Comparison of ENCODE assay signal across 8 cellular contexts in the genomic region with DNA sequence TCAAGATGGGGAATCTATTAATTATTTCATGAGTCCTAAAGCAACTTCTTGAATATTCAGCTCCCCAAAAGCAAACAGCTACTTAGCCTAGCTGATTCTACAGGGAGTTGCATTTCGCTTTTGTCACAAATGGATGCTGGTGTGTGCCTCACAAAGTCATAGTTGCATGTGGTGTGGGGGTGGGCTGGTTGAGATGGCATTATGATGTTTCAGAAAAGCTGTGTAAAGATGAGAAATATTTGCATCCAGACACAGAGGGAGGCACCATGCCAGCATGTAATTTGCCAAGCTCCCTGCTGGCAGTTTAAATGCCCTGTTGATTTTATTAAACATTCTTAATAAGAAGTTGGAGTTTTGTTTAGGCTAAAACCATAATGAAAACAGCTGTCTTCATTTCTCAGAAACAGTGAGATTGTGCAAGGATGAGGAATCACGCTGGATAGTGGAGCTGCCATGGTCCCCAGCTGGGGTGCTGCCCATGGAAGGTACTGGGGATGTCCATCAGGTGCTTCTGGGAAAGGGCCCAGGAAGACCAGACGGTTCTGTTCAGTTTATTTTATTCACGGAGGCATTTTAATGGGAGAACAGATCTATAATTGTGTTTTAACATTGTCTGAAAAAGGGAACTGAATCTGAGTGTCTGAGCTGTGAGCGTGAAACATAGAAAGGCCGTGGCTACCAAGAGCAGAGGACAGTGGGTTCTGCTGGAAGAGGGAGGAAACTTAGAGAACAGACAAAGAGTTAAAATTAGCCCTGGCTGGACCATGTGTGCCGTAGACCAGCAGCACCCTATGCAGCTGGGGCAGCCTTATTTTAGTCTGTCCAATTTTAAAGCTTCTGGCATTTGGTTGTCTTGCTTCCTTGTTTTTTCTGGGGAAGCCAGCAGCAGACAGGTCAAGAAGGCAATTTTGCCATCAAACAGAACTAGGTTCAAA.
DNase-seq lines count a peak whose midpoint lies in the region; ATAC-seq lines count a peak whose summit lies in the region.

No MANE protein-coding gene starts in this region.

- peak overlapping the region; percentile 52 for H3K4me3 Mint-ChIP-seq in T-helper 17 cell
- H3K4me3 Mint-ChIP-seq in natural killer cell treated with Interleukin-12 subunit alpha and Interleukin-12 subunit beta and Interleukin-15 and Interleukin-18, amount 100 ng/mL, for 72 hours, result no peak overlapping the region

- H3K9me3 ChIP-seq in T-helper 17 cell (ENCODE audit: control insufficient read depth, low read length, poor library complexity, severe bottlenecking) (no peaks in the 10 kb centered on the region), GM23248 (ENCODE audit: low read depth) (no peaks in the 10 kb centered on the region)

- no peaks in the 10 kb centered on the region for H3K9me2 ChIP-seq in GM23248 (ENCODE audit: insufficient read depth)

- no peak for DNase-seq in T-helper 17 cell
- peak; percentile 64 for DNase-seq in posterior vena cava (ENCODE audit: low spot score)
- no peak for DNase-seq in superior temporal gyrus (ENCODE audit: extremely low spot score)
- DNase-seq in natural killer cell treated with Interleukin-12 subunit alpha and Interleukin-12 subunit beta and Interleukin-15 and Interleukin-18, amount 100 ng/mL, for 72 hours (ENCODE audit: low spot score), result no peak
- DNase-seq in GM23248, result no peak

- no peaks in the 10 kb centered on the region for H3K27me3 Mint-ChIP-seq in T-helper 17 cell
- H3K27me3 Mint-ChIP-seq in natural killer cell treated with Interleukin-12 subunit alpha and Interleukin-12 subunit beta and Interleukin-15 and Interleukin-18, amount 100 ng/mL, for 72 hours, result no peaks in the 10 kb centered on the region

- ATAC-seq in GM18867 (IDR thresholded peaks at IDR 0.05; ENCODE audit: unreplicated experiment), result peak; percentile 68
- peak; percentile 92 for ATAC-seq in HG02885 (IDR thresholded peaks at IDR 0.05; ENCODE audit: poor library complexity, unreplicated experiment)
- no peak for ATAC-seq in T-helper 17 cell
- no peak for ATAC-seq in natural killer cell treated with Interleukin-12 subunit alpha and Interleukin-12 subunit beta and Interleukin-15 and Interleukin-18, amount 100 ng/mL, for 72 hours
- ATAC-seq in HG03439 (IDR thresholded peaks at IDR 0.05; ENCODE audit: unreplicated experiment), result no peak

- H3K27ac Mint-ChIP-seq in T-helper 17 cell, result peak overlapping the region; percentile 14
- no peak overlapping the region for H3K27ac Mint-ChIP-seq in natural killer cell treated with Interleukin-12 subunit alpha and Interleukin-12 subunit beta and Interleukin-15 and Interleukin-18, amount 100 ng/mL, for 72 hours

- H3K9ac ChIP-seq in GM23248, result no peak overlapping the region

- no peaks in the 10 kb centered on the region for H4K20me1 ChIP-seq in GM23248 (ENCODE audit: insufficient read depth)

- in situ Hi-C loops in GM23248 (cut with MboI), result no loop called here

- H2AFZ ChIP-seq in GM23248, result no peak overlapping the region

- H3K4me3 ChIP-seq in GM23248, result no peak overlapping the region

- WGBS in GM23248 (ENCODE audit: low coverage in 1 of 2, low lambda C conversion rate in 2 of 2, missing lambda C conversion rate in 2 of 2), 2 experiments, result 41 to 44% methylated on average over 7 of the region's 7 CpGs

- no peaks in the 10 kb centered on the region for H3K4me1 ChIP-seq in GM23248 (ENCODE audit: insufficient read depth)

- no peaks in the 10 kb centered on the region for H3K36me3 ChIP-seq in GM23248 (ENCODE audit: low read depth)

- no peak overlapping the region for H3K4me2 ChIP-seq in GM23248 (ENCODE audit: unreplicated experiment)

- H3K27ac ChIP-seq in GM23248, result no peak overlapping the region

- H3K4me1 Mint-ChIP-seq in T-helper 17 cell, result peaks cover 16% of the 10 kb centered on the region
- H3K4me1 Mint-ChIP-seq in natural killer cell treated with Interleukin-12 subunit alpha and Interleukin-12 subunit beta and Interleukin-15 and Interleukin-18, amount 100 ng/mL, for 72 hours (ENCODE audit: low read depth in 2 of 2), result peaks cover 0 to 16% of the 10 kb centered on the region in 2 donors

- H3K9me3 Mint-ChIP-seq in natural killer cell treated with Interleukin-12 subunit alpha and Interleukin-12 subunit beta and Interleukin-15 and Interleukin-18, amount 100 ng/mL, for 72 hours, result no peaks in the 10 kb centered on the region

- intact Hi-C loops in posterior vena cava (cut with DNase I), result loop anchor here in 1 of 2 donors (10.0 kb wide), 1 partner anchor 176 kb away; the partner anchor contains the start of genes FAM210A and RNMT

- no peaks in the 10 kb centered on the region for H3F3A ChIP-seq in GM23248 (ENCODE audit: insufficient read depth)

- no peaks in the 10 kb centered on the region for H3K79me2 ChIP-seq in GM23248 (ENCODE audit: insufficient read depth)

- H3K27me3 ChIP-seq in GM23248 (replicated peaks; ENCODE audit: insufficient read depth), result peaks cover 34% of the 10 kb centered on the region

- peaks cover 2% of the 10 kb centered on the region for H3K36me3 Mint-ChIP-seq in T-helper 17 cell (ENCODE audit: low read depth)
- no peaks in the 10 kb centered on the region for H3K36me3 Mint-ChIP-seq in natural killer cell treated with Interleukin-12 subunit alpha and Interleukin-12 subunit beta and Interleukin-15 and Interleukin-18, amount 100 ng/mL, for 72 hours

Comparison
In these comparisons a context has a peak if more than half of its experiments do, and no peak if none do; other contexts are left out.
1. ATAC-seq: peak in GM18867 (single experiment) and HG02885 (single experiment); none in T-helper 17 cell (single experiment), natural killer cell treated with Interleukin-12 subunit alpha and Interleukin-12 subunit beta and Interleukin-15 and Interleukin-18, amount 100 ng/mL, for 72 hours (0 of 2) and HG03439 (single experiment).